ENCODE assay signal across 9 cellular contexts in genomic region chr5:120139039-120139438, GRCh38.
DNase-seq lines count a peak whose midpoint lies in the region; TF ChIP-seq lines count a peak whose summit lies in the region.
"Had no signal": no experiment of that assay in that cellular context is flagged by ENCODE, and none has a peak within 500 bp of the region (broad histone marks: within the 10 kb centered on the region; RNA-seq: fewer than 3 reads in every experiment).

No MANE protein-coding gene starts in this region.

- H4K91ac ChIP-seq in neuronal stem cell (ENCODE audit: low read depth, low read length, poor library complexity): no peak overlapping the region

- H2BK5ac ChIP-seq in neuronal stem cell (ENCODE audit: low read length): no peak overlapping the region

- intact Hi-C loops in ascending aorta (cut with DNase I): loop anchor here (2.0 to 5.0 kb wide), 3 partner anchors 86 to 1152 kb away; partner anchors contain the start of gene DTWD2

- H2BK15ac ChIP-seq in neuronal stem cell (ENCODE audit: low read length): no peak overlapping the region

- WGBS in neuronal stem cell (ENCODE audit: extremely low coverage in 2 of 2, insufficient read length in 2 of 2, insufficient replicate concordance in 1 of 2), 2 donors: no CpG with 5 or more reads among the region's 2 CpGs

- no peak overlapping the region for H4K8ac ChIP-seq in neuronal stem cell (ENCODE audit: low read depth, low read length)

- H3K4ac ChIP-seq in neuronal stem cell (ENCODE audit: low read length): no peak overlapping the region

- H3K4me2 ChIP-seq in neuronal stem cell (ENCODE audit: insufficient read depth, low read length, poor library complexity, severe bottlenecking): no peak overlapping the region

- H3K9me3 ChIP-seq in ascending aorta: no peaks in the 10 kb centered on the region
- peaks cover 0 to 2% of the 10 kb centered on the region in 2 donors for H3K9me3 ChIP-seq in neuronal stem cell (replicated peaks in 1 of 2; ENCODE audit: control insufficient read depth in 2 of 2, insufficient read depth in 1 of 2, low read depth in 1 of 2, low read length in 2 of 2)
- H3K9me3 ChIP-seq: thyroid gland had no signal

- H3K79me1 ChIP-seq in neuronal stem cell (ENCODE audit: low read depth, low read length): no peaks in the 10 kb centered on the region

- H3K27me3 ChIP-seq in ascending aorta (no peaks in the 10 kb centered on the region), neuronal stem cell (ENCODE audit: control insufficient read depth in 3 of 3, insufficient read depth in 3 of 3, low read depth in 1 of 3, low read length in 3 of 3) (no peaks in the 10 kb centered on the region)
- H3K27me3 ChIP-seq: thyroid gland had no signal

- H3K36me3 ChIP-seq in ascending aorta (no peaks in the 10 kb centered on the region), neuronal stem cell (replicated peaks in 1 of 2; ENCODE audit: control insufficient read depth in 2 of 2, insufficient read depth in 2 of 2, low read length in 2 of 2) (no peaks in the 10 kb centered on the region)
- H3K36me3 ChIP-seq: thyroid gland had no signal

- TF ChIP-seq CTCF in ascending aorta (IDR thresholded peaks at IDR 0.05) (no peak), GM10248 (IDR thresholded peaks at IDR 0.05; ENCODE audit: control extremely low read depth, extremely low read depth, low read depth, missing control alignments) (no peak)

- no peak overlapping the region for H3K18ac ChIP-seq in neuronal stem cell (ENCODE audit: low read length)

- H3K4me1 ChIP-seq in ascending aorta: peaks cover 0 to 6% of the 10 kb centered on the region in 2 donors
- no peaks in the 10 kb centered on the region for H3K4me1 ChIP-seq in neuronal stem cell (ENCODE audit: control insufficient read depth in 2 of 2, insufficient read depth in 1 of 2, low read depth in 1 of 2, low read length in 2 of 2)
- H3K4me1 ChIP-seq: thyroid gland had no signal

- H2AFZ ChIP-seq in neuronal stem cell (ENCODE audit: low read length): no peak overlapping the region

- no peak overlapping the region for H3K14ac ChIP-seq in neuronal stem cell (ENCODE audit: low read length)

- H3K4me3 ChIP-seq in ascending aorta (no peak overlapping the region), neuronal stem cell (ENCODE audit: low read length in 2 of 2) (no peak overlapping the region)
- H3K4me3 ChIP-seq: thyroid gland had no signal

- CTCF ChIA-PET in GM10248 (lab: Yijun Ruan, JAX): interaction anchor here (1.1 kb wide), 1 partner anchor 27 kb away, joined by 3 read pairs; no protein-coding TSS in a partner anchor

- no peak overlapping the region for H2BK12ac ChIP-seq in neuronal stem cell (ENCODE audit: low read length)

- DNase-seq in HT1080 (ENCODE audit: low read depth) (peak; percentile 78), ascending aorta (ENCODE audit: low spot score in 2 of 2) (peak in 1 of 2 donors; percentile 66), hepatic stellate cell (ENCODE audit: low spot score) (peak; percentile 45), stromal cell of bone marrow (ENCODE audit: low read depth) (peak; percentile 97), GM10248 (ENCODE audit: extremely low spot score) (no peak), iPS-NIHi11 (ENCODE audit: low spot score) (no peak), NCI-H1436 (lab: John Stamatoyannopoulos, UW) (no peak), neuronal stem cell (ENCODE audit: low spot score) (no peak)
- DNase-seq: thyroid gland had no signal

- H3K9ac ChIP-seq in neuronal stem cell (ENCODE audit: low read depth, low read length, poor library complexity): no peak overlapping the region

- H2BK120ac ChIP-seq in neuronal stem cell (ENCODE audit: low read depth, low read length): no peak overlapping the region

- H3K27ac ChIP-seq in ascending aorta (peak overlapping the region; percentile 78 to 80), neuronal stem cell (replicated peaks; ENCODE audit: low read length) (no peak overlapping the region)

- H2AK5ac ChIP-seq in neuronal stem cell (ENCODE audit: low read depth, low read length): no peak overlapping the region

- POLR2A ChIA-PET in GM10248 (lab: Yijun Ruan, JAX): no interaction called here

- no peak overlapping the region for H3K23ac ChIP-seq in neuronal stem cell (ENCODE audit: low read depth, low read length, poor library complexity)

Comparison
In these comparisons a context has a peak if more than half of its experiments do, and no peak if none do; other contexts are left out.
1. DNase-seq: peak in HT1080 (single experiment), hepatic stellate cell (single experiment) and stromal cell of bone marrow (single experiment); none in GM10248 (single experiment), iPS-NIHi11 (single experiment), NCI-H1436 (single experiment) and neuronal stem cell (single experiment).